ENCODE assay signal across 18 cellular contexts in genomic region chr2:105917688-105918087, GRCh38.
A peak's percentile ranks its signal among the peaks of the same experiment; 100 is the strongest.
DNase-seq lines count a peak whose midpoint lies in the region; ATAC-seq and TF ChIP-seq lines count a peak whose summit lies in the region.
"Had no signal": no experiment of that assay in that cellular context is flagged by ENCODE, and none has a peak within 500 bp of the region (broad histone marks: within the 10 kb centered on the region; RNA-seq: fewer than 3 reads in every experiment).

No MANE protein-coding gene starts in this region.

- no peaks in the 10 kb centered on the region for H3K36me3 ChIP-seq in breast epithelium
- no peaks in the 10 kb centered on the region for H3K36me3 ChIP-seq in body of pancreas (replicated peaks in 1 of 2; ENCODE audit: insufficient read depth in 1 of 2, low read depth in 2 of 2)
- H3K36me3 ChIP-seq: Peyer's patch had no signal

- DNase-seq in breast epithelium (ENCODE audit: low spot score in 2 of 2) (no peak), MCF 10A (ENCODE audit: unreplicated experiment) (no peak), NB4 (ENCODE audit: low read depth) (peak; percentile 56), body of pancreas (no peak), anterior cingulate cortex (lab: John Stamatoyannopoulos, UW) (no peak)
- DNase-seq in stimulated activated CD4-positive, alpha-beta T cell treated with anti-CD3 and anti-CD28 coated beads, Interleukin-15, amount 100 ng/mL, for 24 hours: no peak
- DNase-seq: GOT3, NCI-H1092 treated with DMSO at 0.1 percent for 48 hours, NCI-H2081 treated with DMSO at 0.1 percent for 48 hours, NCI-H510A, Peyer's patch had no signal

- no peak overlapping the region for H3K4me3 ChIP-seq in breast epithelium
- H3K4me3 ChIP-seq in NB4 (ENCODE audit: low read depth, low read length): no peak overlapping the region
- H3K4me3 ChIP-seq in body of pancreas: no peak overlapping the region
- H3K4me3 ChIP-seq: A549; BLaER1 treated with 17β-estradiol and CSF1 and Interleukin-3, amounts not matched to agents 10 nM and 100 nM; Peyer's patch; SK-N-MC had no signal

- no peaks in the 10 kb centered on the region for H3K27me3 Mint-ChIP-seq in MCF 10A (ENCODE audit: insufficient read depth, unreplicated experiment)
- H3K27me3 Mint-ChIP-seq in stimulated activated memory B cell treated with anti-CD40 and anti-IgM and Interleukin-4, amounts not matched to agents 10 μg/mL and 1 μg/mL and 100 μg/mL, for 72 hours: no peaks in the 10 kb centered on the region
- H3K27me3 Mint-ChIP-seq: IgD-negative memory B cell had no signal

- no peak overlapping the region for H3K4me3 Mint-ChIP-seq in MCF 10A (ENCODE audit: unreplicated experiment)
- H3K4me3 Mint-ChIP-seq in stimulated activated memory B cell treated with anti-CD40 and anti-IgM and Interleukin-4, amounts not matched to agents 10 μg/mL and 1 μg/mL and 100 μg/mL, for 72 hours: no peak overlapping the region
- H3K4me3 Mint-ChIP-seq: IgD-negative memory B cell had no signal

- H3K9me3 ChIP-seq in breast epithelium (peaks cover 10 to 18% of the 10 kb centered on the region in 2 donors), body of pancreas (peaks cover 0 to 7% (median 0%) of the 10 kb centered on the region in 3 donors)

- intact Hi-C loops in breast epithelium (cut with DNase I; ENCODE audit: low total_unique reads) (no loop called here), MCF 10A (cut with micrococcal nuclease) (no loop called here), body of pancreas (cut with DNase I) (no loop called here)

- BruUV-seq in MCF 10A (replicated peaks; lab: Mats Ljungman, UMichigan): no TSS peak

- ATAC-seq in body of pancreas (no peak), HG03196 (IDR thresholded peaks at IDR 0.05; ENCODE audit: unreplicated experiment) (no peak)
- ATAC-seq in stimulated activated memory B cell treated with anti-CD40 and anti-IgM and Interleukin-4, amounts not matched to agents 10 μg/mL and 1 μg/mL and 100 μg/mL, for 72 hours: no peak
- ATAC-seq: A549, Right ventricle myocardium inferior had no signal

- H3K27ac ChIP-seq in breast epithelium (peak overlapping the region; percentile 17 to 45), body of pancreas (peak overlapping the region in 3 of 4 donors; percentile 67 to 75 (median 67))
- H3K27ac ChIP-seq: A549; BLaER1 treated with 17β-estradiol and CSF1 and Interleukin-3, amounts not matched to agents 10 nM and 100 nM; Peyer's patch; SK-N-MC had no signal

- CTCF ChIA-PET in MCF 10A (lab: Yijun Ruan, JAX): no interaction called here

- no peaks in the 10 kb centered on the region for H3K4me1 ChIP-seq in breast epithelium
- H3K4me1 ChIP-seq in body of pancreas: peaks cover 6% of the 10 kb centered on the region
- H3K4me1 ChIP-seq: A549, Peyer's patch had no signal

- peaks cover 9% of the 10 kb centered on the region for H3K4me1 Mint-ChIP-seq in MCF 10A (ENCODE audit: insufficient read depth, unreplicated experiment)
- peaks cover 30% of the 10 kb centered on the region for H3K4me1 Mint-ChIP-seq in stimulated activated memory B cell treated with anti-CD40 and anti-IgM and Interleukin-4, amounts not matched to agents 10 μg/mL and 1 μg/mL and 100 μg/mL, for 72 hours

- POLR2A ChIA-PET in MCF 10A (lab: Yijun Ruan, JAX): no interaction called here

- no peak for TF ChIP-seq CTCF in breast epithelium (IDR thresholded peaks at IDR 0.05)
- TF ChIP-seq CTCF in MCF 10A (IDR thresholded peaks at IDR 0.05; ENCODE audit: unreplicated experiment): no peak
- TF ChIP-seq CTCF in NB4 (IDR thresholded peaks at IDR 0.05; ENCODE audit: low read depth, low read length): no peak
- TF ChIP-seq CTCF in body of pancreas (IDR thresholded peaks at IDR 0.05): no peak

- TF ChIP-seq POLR2A in breast epithelium (IDR thresholded peaks at IDR 0.05) (no peak), NB4 (IDR thresholded peaks at IDR 0.05; ENCODE audit: extremely low read depth, insufficient read length) (no peak), body of pancreas (IDR thresholded peaks at IDR 0.05) (no peak)

- no peak overlapping the region for H3K27ac Mint-ChIP-seq in MCF 10A (ENCODE audit: low read depth, unreplicated experiment)
- peak overlapping the region; percentile 57 for H3K27ac Mint-ChIP-seq in stimulated activated memory B cell treated with anti-CD40 and anti-IgM and Interleukin-4, amounts not matched to agents 10 μg/mL and 1 μg/mL and 100 μg/mL, for 72 hours
- H3K27ac Mint-ChIP-seq: IgD-negative memory B cell had no signal

- 78 to 89% methylated on average over 2 to 4 of the region's 4 CpGs for WGBS in body of pancreas, 2 donors

- peaks cover 1% of the 10 kb centered on the region for H3K36me3 Mint-ChIP-seq in MCF 10A (ENCODE audit: insufficient read depth, unreplicated experiment)
- H3K36me3 Mint-ChIP-seq in stimulated activated memory B cell treated with anti-CD40 and anti-IgM and Interleukin-4, amounts not matched to agents 10 μg/mL and 1 μg/mL and 100 μg/mL, for 72 hours: peaks cover 24% of the 10 kb centered on the region

- H3K27me3 ChIP-seq in breast epithelium (no peaks in the 10 kb centered on the region), body of pancreas (no peaks in the 10 kb centered on the region)
- H3K27me3 ChIP-seq: BLaER1 treated with 17β-estradiol and CSF1 and Interleukin-3, amounts not matched to agents 10 nM and 100 nM; Peyer's patch had no signal

- no peaks in the 10 kb centered on the region for H3K9me3 Mint-ChIP-seq in MCF 10A (ENCODE audit: unreplicated experiment)
- peaks cover 18% of the 10 kb centered on the region for H3K9me3 Mint-ChIP-seq in stimulated activated memory B cell treated with anti-CD40 and anti-IgM and Interleukin-4, amounts not matched to agents 10 μg/mL and 1 μg/mL and 100 μg/mL, for 72 hours
